In genomic region chr4:99059550-99059949, GRCh38 we compare ENCODE assay signal across 17 cellular contexts. TPM values are rescaled to one million over a fixed set of nuclear protein-coding genes. Genes with fewer than 3 reads are reported as not detected.
DNase-seq lines count a peak whose midpoint lies in the region; ATAC-seq and TF ChIP-seq lines count a peak whose summit lies in the region.
"Had no signal": no experiment of that assay in that cellular context is flagged by ENCODE, and none has a peak within 500 bp of the region (broad histone marks: within the 10 kb centered on the region; RNA-seq: fewer than 3 reads in every experiment).

No MANE protein-coding gene starts in this region.

- no peak for TF ChIP-seq CTCF in vagina (IDR thresholded peaks at IDR 0.05)
- TF ChIP-seq CTCF in right lobe of liver (IDR thresholded peaks at IDR 0.05), result no peak

- H3K27ac ChIP-seq in muscle layer of duodenum (ENCODE audit: low read length) (peak overlapping the region; percentile 32), vagina (no peak overlapping the region), right lobe of liver (no peak overlapping the region)
- H3K27ac ChIP-seq: parathyroid adenoma, upper lobe of right lung had no signal

- H3K27me3 Mint-ChIP-seq in stimulated activated naive CD8-positive, alpha-beta T cell treated with anti-CD3 and anti-CD28 coated beads, Interleukin-15, Interleukin-2, amounts not matched to agents 100 ng/mL and 50 ng/mL, for 24 hours, result no peaks in the 10 kb centered on the region
- H3K27me3 Mint-ChIP-seq: brain; stimulated activated naive B cell treated with anti-CD40 and anti-IgM and Interleukin-4, amounts not matched to agents 10 μg/mL and 1 μg/mL and 100 μg/mL, for 72 hours had no signal

- TF ChIP-seq POLR2A in vagina (IDR thresholded peaks at IDR 0.05), result no peak
- TF ChIP-seq POLR2A in right lobe of liver (IDR thresholded peaks at IDR 0.05), result no peak

- peak overlapping the region; percentile 54 for H3K27ac Mint-ChIP-seq in stimulated activated naive CD8-positive, alpha-beta T cell treated with anti-CD3 and anti-CD28 coated beads, Interleukin-15, Interleukin-2, amounts not matched to agents 100 ng/mL and 50 ng/mL, for 24 hours
- H3K27ac Mint-ChIP-seq: stimulated activated naive B cell treated with anti-CD40 and anti-IgM and Interleukin-4, amounts not matched to agents 10 μg/mL and 1 μg/mL and 100 μg/mL, for 72 hours had no signal

- H3K4me3 ChIP-seq in muscle layer of duodenum (ENCODE audit: low read depth in 1 of 2, low read length in 2 of 2) (no peak overlapping the region), vagina (no peak overlapping the region), right lobe of liver (no peak overlapping the region)
- H3K4me3 ChIP-seq: upper lobe of right lung had no signal

- no peaks in the 10 kb centered on the region for H3K9me3 ChIP-seq in muscle layer of duodenum (ENCODE audit: control insufficient read depth in 1 of 2, low read length in 2 of 2)
- H3K9me3 ChIP-seq in vagina, result no peaks in the 10 kb centered on the region
- no peaks in the 10 kb centered on the region for H3K9me3 ChIP-seq in right lobe of liver
- H3K9me3 ChIP-seq: upper lobe of right lung had no signal

- peaks cover 52% of the 10 kb centered on the region for H3K36me3 Mint-ChIP-seq in stimulated activated naive CD8-positive, alpha-beta T cell treated with anti-CD3 and anti-CD28 coated beads, Interleukin-15, Interleukin-2, amounts not matched to agents 100 ng/mL and 50 ng/mL, for 24 hours (ENCODE audit: low read depth)

- H3K4me3 Mint-ChIP-seq in stimulated activated naive CD8-positive, alpha-beta T cell treated with anti-CD3 and anti-CD28 coated beads, Interleukin-15, Interleukin-2, amounts not matched to agents 100 ng/mL and 50 ng/mL, for 24 hours, result no peak overlapping the region
- H3K4me3 Mint-ChIP-seq: stimulated activated naive B cell treated with anti-CD40 and anti-IgM and Interleukin-4, amounts not matched to agents 10 μg/mL and 1 μg/mL and 100 μg/mL, for 72 hours had no signal

- no peaks in the 10 kb centered on the region for H3K27me3 ChIP-seq in muscle layer of duodenum (ENCODE audit: low read depth, low read length)
- H3K27me3 ChIP-seq in vagina, result no peaks in the 10 kb centered on the region
- H3K27me3 ChIP-seq in right lobe of liver, result no peaks in the 10 kb centered on the region
- H3K27me3 ChIP-seq: upper lobe of right lung had no signal

- peaks cover 17% of the 10 kb centered on the region for H3K4me1 Mint-ChIP-seq in stimulated activated naive CD8-positive, alpha-beta T cell treated with anti-CD3 and anti-CD28 coated beads, Interleukin-15, Interleukin-2, amounts not matched to agents 100 ng/mL and 50 ng/mL, for 24 hours (ENCODE audit: low read depth)

- WGBS in right lobe of liver (ENCODE audit: insufficient coverage, low coverage, low lambda C conversion rate, missing lambda C conversion rate), result 93% methylated on average over 1 of the region's 1 CpG

- ATAC-seq in stimulated activated naive CD8-positive, alpha-beta T cell treated with anti-CD3 and anti-CD28 coated beads, Interleukin-15, Interleukin-2, amounts not matched to agents 100 U/mL and 50 U/mL, for 24 hours, result no peak
- no peak for ATAC-seq in right lobe of liver
- ATAC-seq: stimulated activated naive B cell treated with anti-CD40 and anti-IgM and Interleukin-4, amounts not matched to agents 10 μg/mL and 1 μg/mL and 100 μg/mL, for 72 hours had no signal

- H3K36me3 ChIP-seq in muscle layer of duodenum (ENCODE audit: control insufficient read depth in 1 of 2, insufficient read depth in 2 of 2, low read length in 2 of 2) (peaks cover 4 to 13% of the 10 kb centered on the region in 2 donors), vagina (peaks cover 0 to 10% of the 10 kb centered on the region in 2 donors), right lobe of liver (peaks cover 0 to 14% (median 2%) of the 10 kb centered on the region in 4 donors)

- DNase-seq in stimulated activated naive CD8-positive, alpha-beta T cell treated with anti-CD3 and anti-CD28 coated beads, Interleukin-15, Interleukin-2, amounts not matched to agents 100 U/mL and 50 U/mL, for 24 hours, result no peak
- peak; percentile 3 for DNase-seq in astrocyte of the hippocampus (ENCODE audit: low read depth, low spot score)
- no peak for DNase-seq in NOMO-1 (lab: John Stamatoyannopoulos, UW; ENCODE audit: unreplicated experiment in 2 of 2)
- DNase-seq in midbrain (lab: John Stamatoyannopoulos, UW), result no peak
- no peak for DNase-seq in vagina (ENCODE audit: extremely low spot score in 2 of 2)
- no peak for DNase-seq in right lobe of liver
- DNase-seq: activated naive CD4-positive, alpha-beta T cell; GOT3; hippocampal formation; Karpas-422; stimulated activated naive B cell treated with anti-CD40 and anti-IgM and Interleukin-4, amounts not matched to agents 10 μg/mL and 1 μg/mL and 100 μg/mL, for 72 hours; T-helper 9 cell; upper lobe of right lung had no signal

- H3K4me1 ChIP-seq in muscle layer of duodenum (ENCODE audit: control insufficient read depth in 1 of 2, insufficient read depth in 2 of 2, low read length in 2 of 2) (peaks cover 0 to 4% of the 10 kb centered on the region in 2 donors), vagina (no peaks in the 10 kb centered on the region), right lobe of liver (no peaks in the 10 kb centered on the region)
- H3K4me1 ChIP-seq: parathyroid adenoma, upper lobe of right lung had no signal

- intact Hi-C loops in vagina (cut with DNase I) (no loop called here), right lobe of liver (cut with DNase I) (no loop called here)

- H3K9me3 Mint-ChIP-seq in stimulated activated naive CD8-positive, alpha-beta T cell treated with anti-CD3 and anti-CD28 coated beads, Interleukin-15, Interleukin-2, amounts not matched to agents 100 ng/mL and 50 ng/mL, for 24 hours, result no peaks in the 10 kb centered on the region
- H3K9me3 Mint-ChIP-seq: stimulated activated naive B cell treated with anti-CD40 and anti-IgM and Interleukin-4, amounts not matched to agents 10 μg/mL and 1 μg/mL and 100 μg/mL, for 72 hours had no signal

RNA-seq across cellular contexts. Expression of gene ADH5, which starts 29.0 kb away (rescaled TPM):
- total RNA-seq in vagina, result 129 TPM
- total RNA-seq in right lobe of liver, result 100 to 1,000 TPM; 109 to 170 (median 131) TPM
